Comparison of ENCODE assay signal across 26 cellular contexts in genomic region chr13:33971305-33971819, GRCh38.
DNase-seq lines count a peak whose midpoint lies in the region; ATAC-seq, FAIRE-seq and TF ChIP-seq lines count a peak whose summit lies in the region.
"Had no signal": no experiment of that assay in that cellular context is flagged by ENCODE, and none has a peak within 500 bp of the region (broad histone marks: within the 10 kb centered on the region; RNA-seq: fewer than 3 reads in every experiment).

No MANE protein-coding gene starts in this region.

- no peak for TF ChIP-seq POLR2A in GM12878 (IDR thresholded peaks at IDR 0.05; ENCODE audit: low read depth, low read length)

- CTCF ChIA-PET in PC-3 (lab: Charles Lee), result interaction anchor here (0.6 kb wide), 1 partner anchor 42 kb away, joined by 3 read pairs; no protein-coding TSS in a partner anchor
- CTCF ChIA-PET in GM12878 (lab: Yijun Ruan, JAX), result no interaction called here

- SMC1A ChIA-PET in GM12878 (lab: Charles Lee; ENCODE audit: uncharacterized antibody, unreplicated experiment), result interaction anchor here (0.8 kb wide), 1 partner anchor 22 kb away, joined by 3 read pairs; no protein-coding TSS in a partner anchor

- TF ChIP-seq CTCF in PC-3 (conservative IDR thresholded peaks at IDR 0.05; ENCODE audit: low read depth, low read length) (no peak), GM12878 (IDR thresholded peaks at IDR 0.05 in 2 of 3, conservative IDR thresholded peaks at IDR 0.05 in 1 of 3; ENCODE audit: control insufficient read depth in 2 of 3, extremely low read depth in 1 of 3, insufficient read depth in 1 of 3, low read depth in 3 of 3, low read length in 3 of 3) (no peak), pancreas (IDR thresholded peaks at IDR 0.05) (no peak)

- RAD21 ChIA-PET in GM12878 (lab: Charles Lee; ENCODE audit: unreplicated experiment), result no interaction called here

- H3K9me3 ChIP-seq in PC-3 (ENCODE audit: low read length) (no peaks in the 10 kb centered on the region), GM12878 (replicated peaks; ENCODE audit: control insufficient read depth, insufficient read depth, low read length) (no peaks in the 10 kb centered on the region), pancreas (no peaks in the 10 kb centered on the region)
- H3K9me3 ChIP-seq: BE2C had no signal

- intact Hi-C loops in PC-3 (cut with micrococcal nuclease) (no loop called here), GM12878 (cut with micrococcal nuclease; ENCODE audit: unreplicated experiment) (no loop called here), pancreas (cut with DNase I) (no loop called here)

- no peaks in the 10 kb centered on the region for H3K27me3 ChIP-seq in PC-3 (ENCODE audit: low read length)
- no peaks in the 10 kb centered on the region for H3K27me3 ChIP-seq in GM12878 (replicated peaks in 1 of 2; ENCODE audit: control insufficient read depth in 2 of 2, insufficient read depth in 2 of 2, low read length in 1 of 2)
- no peaks in the 10 kb centered on the region for H3K27me3 ChIP-seq in pancreas
- H3K27me3 ChIP-seq: BE2C, BLaER1 had no signal

- TF ChIP-seq EP300 in GM12878 (IDR thresholded peaks at IDR 0.05; ENCODE audit: borderline replicate concordance in 1 of 2, control insufficient read depth in 1 of 2, low read depth in 2 of 2, low read length in 2 of 2), result no peak

- in situ Hi-C loops in GM12878 (cut with MboI), result no loop called here

- no peak overlapping the region for H3K4me3 ChIP-seq in PC-3 (ENCODE audit: low read length)
- no peak overlapping the region for H3K4me3 ChIP-seq in GM12878
- H3K4me3 ChIP-seq in pancreas, result no peak overlapping the region
- H3K4me3 ChIP-seq: BLaER1 had no signal

- H3K4me1 ChIP-seq in PC-3 (ENCODE audit: insufficient read depth, low read length) (peaks cover 3% of the 10 kb centered on the region), GM12878 (ENCODE audit: control insufficient read depth, insufficient read depth, low read length) (no peaks in the 10 kb centered on the region), pancreas (no peaks in the 10 kb centered on the region)
- H3K4me1 ChIP-seq: BE2C, BLaER1 had no signal

- BruUV-seq in PC-3 (replicated peaks; lab: Mats Ljungman, UMichigan), result no TSS peak
- BruUV-seq in GM12878 (replicated peaks; lab: Mats Ljungman, UMichigan), result no TSS peak

- 83% methylated on average over 2 of the region's 2 CpGs for WGBS in GM12878 (ENCODE audit: insufficient coverage, insufficient replicate concordance, low lambda C conversion rate, missing lambda C conversion rate)
- 80 to 89% methylated on average over 2 of the region's 2 CpGs for WGBS in pancreas, 2 donors

- no peaks in the 10 kb centered on the region for H3F3A ChIP-seq in PC-3 (ENCODE audit: low read length, unreplicated experiment)

- no peak overlapping the region for H3K4me2 ChIP-seq in PC-3 (ENCODE audit: low read length)
- H3K4me2 ChIP-seq in GM12878 (ENCODE audit: control insufficient read depth, insufficient read depth), result no peak overlapping the region
- H3K4me2 ChIP-seq: BLaER1 had no signal

- POLR2A ChIA-PET in PC-3 (lab: Charles Lee; ENCODE audit: unreplicated experiment), result no interaction called here
- POLR2A ChIA-PET in GM12878 (lab: Charles Lee), result no interaction called here

- peak; percentile 94 for ATAC-seq in PC-3
- ATAC-seq in GM12878, result no peak
- no peak for ATAC-seq in pancreas

- no peak for TF ChIP-seq RAD21 in GM12878 (IDR thresholded peaks at IDR 0.05; ENCODE audit: insufficient read depth, low read depth, low read length)

- H3K27ac ChIP-seq in PC-3 (ENCODE audit: low read length) (0 out of 2 replicates have a peak overlapping the region, but pooled peaks have one; percentile 5), GM12878 (ENCODE audit: control insufficient read depth, insufficient read depth) (no peak overlapping the region), pancreas (no peak overlapping the region)
- H3K27ac ChIP-seq: BLaER1 had no signal

- no peak overlapping the region for H2AFZ ChIP-seq in PC-3 (ENCODE audit: low read length)
- H2AFZ ChIP-seq in GM12878 (ENCODE audit: control insufficient read depth, low read depth, low read length), result no peak overlapping the region

- H3K9me2 ChIP-seq in PC-3 (replicated peaks; ENCODE audit: low read length), result no peaks in the 10 kb centered on the region

- H3K36me3 ChIP-seq in PC-3 (ENCODE audit: low read depth, low read length), result no peaks in the 10 kb centered on the region
- no peaks in the 10 kb centered on the region for H3K36me3 ChIP-seq in GM12878 (ENCODE audit: control insufficient read depth in 2 of 2, insufficient read depth in 2 of 2, low read length in 1 of 2)
- no peaks in the 10 kb centered on the region for H3K36me3 ChIP-seq in pancreas
- H3K36me3 ChIP-seq: BE2C, BLaER1 had no signal

- H4K20me1 ChIP-seq in PC-3 (ENCODE audit: low read length) (no peaks in the 10 kb centered on the region), GM12878 (ENCODE audit: control insufficient read depth, insufficient read depth) (no peaks in the 10 kb centered on the region)
- H4K20me1 ChIP-seq: BLaER1 had no signal

- no peak overlapping the region for H3K9ac ChIP-seq in PC-3 (ENCODE audit: low read length)
- H3K9ac ChIP-seq in GM12878 (ENCODE audit: control insufficient read depth, insufficient read depth, low read length), result no peak overlapping the region
- H3K9ac ChIP-seq: BLaER1 had no signal

- DNase-seq in PC-3 (peak; percentile 13), GM12878 (ENCODE audit: low read depth, low spot score) (no peak), pancreas (no peak), islet precursor cell (no peak), NCI-H1436 treated with DMSO at 0.1 percent for 48 hours (lab: John Stamatoyannopoulos, UW) (no peak), iPS-NIHi11 (ENCODE audit: low spot score) (no peak)
- DNase-seq: 8988T; ACHN; BE2C; C1 segment of cervical spinal cord; CD4-positive, alpha-beta memory T cell; CD4-positive, CD25-positive, alpha-beta regulatory T cell; CD8-positive, alpha-beta memory T cell; COR-L47; DMS 273 treated with DMSO at 0.1 percent for 48 hours; DMS153; DMS53; DMS79; DND-41; EL; GDM1 had no signal

- FAIRE-seq in GM12878 (lab: Jason Lieb, UNC) (no peak), colon (lab: Jason Lieb, UNC) (peak; percentile 47), pancreas (lab: Jason Lieb, UNC) (peak; percentile 5)
- FAIRE-seq: A204.1, GM12891, GM19239 had no signal

- H3K79me2 ChIP-seq in PC-3 (ENCODE audit: low read length) (no peaks in the 10 kb centered on the region), GM12878 (ENCODE audit: control insufficient read depth, insufficient read depth, low read length) (no peaks in the 10 kb centered on the region)

TF ChIP-seq in GM12878, 131 proteins besides CTCF, POLR2A, EP300 and RAD21:
- TF ChIP-seq ZNF384 (IDR thresholded peaks at IDR 0.05; ENCODE audit: borderline replicate concordance, low read depth, low read length), result no peak
- TF ChIP-seq SMAD1 (IDR thresholded peaks at IDR 0.05; ENCODE audit: low read depth, partially characterized antibody), result no peak
- peak; percentile 37; the same call in 1 of the 2 replicates for TF ChIP-seq ZBTB40 (IDR thresholded peaks at IDR 0.05; ENCODE audit: borderline replicate concordance)
- no peak for TF ChIP-seq NBN (IDR thresholded peaks at IDR 0.05)
- TF ChIP-seq BCL3 (IDR thresholded peaks at IDR 0.05; ENCODE audit: borderline replicate concordance, insufficient read depth, low read depth, low read length, poor library complexity, severe bottlenecking), result no peak
- TF ChIP-seq HCFC1 (IDR thresholded peaks at IDR 0.05; ENCODE audit: low read length), result no peak
